In the genomic region with DNA sequence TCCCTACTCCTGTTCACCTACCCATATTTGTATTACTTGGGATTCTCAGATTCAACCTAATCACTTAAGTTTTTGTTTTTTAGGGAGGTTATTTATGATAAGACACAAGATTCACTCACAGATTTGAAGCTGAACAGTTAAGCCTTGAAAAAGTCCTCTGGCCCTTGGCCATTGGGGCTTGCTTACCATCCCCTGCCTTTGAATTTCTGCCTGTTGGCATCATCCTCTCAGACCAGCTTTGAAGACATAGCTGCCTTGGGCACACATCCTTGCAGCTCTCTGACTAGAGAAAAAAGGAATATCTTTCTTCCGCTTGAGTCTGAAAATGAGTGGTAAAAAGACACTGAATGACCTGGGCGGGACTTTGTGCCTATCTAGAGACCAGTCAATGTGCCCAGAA, we compare ENCODE assay signal across 18 cellular contexts. TPM values are rescaled to one million over a fixed set of nuclear protein-coding genes. Genes with fewer than 3 reads are reported as not detected.
DNase-seq lines count a peak whose midpoint lies in the region; ATAC-seq and TF ChIP-seq lines count a peak whose summit lies in the region.
"Had no signal": no experiment of that assay in that cellular context is flagged by ENCODE, and none has a peak within 500 bp of the region (broad histone marks: within the 10 kb centered on the region; RNA-seq: fewer than 3 reads in every experiment).

No MANE protein-coding gene starts in this region.

- TF ChIP-seq CTCF in natural killer cell (IDR thresholded peaks at IDR 0.05) = no peak

- H4K91ac ChIP-seq in mesenchymal stem cell (ENCODE audit: low read length) = no peak overlapping the region

- H3K27me3 ChIP-seq in GM23248 (replicated peaks; ENCODE audit: insufficient read depth) = no peaks in the 10 kb centered on the region
- no peaks in the 10 kb centered on the region for H3K27me3 ChIP-seq in MG63
- H3K27me3 ChIP-seq in mesenchymal stem cell (ENCODE audit: control insufficient read depth in 1 of 2, insufficient read depth in 1 of 2, low read length in 2 of 2) = no peaks in the 10 kb centered on the region

- H2BK15ac ChIP-seq in mesenchymal stem cell (ENCODE audit: low read depth, poor library complexity, severe bottlenecking) = no peak overlapping the region

- H3K36me3 ChIP-seq in GM23248 (ENCODE audit: low read depth) (no peaks in the 10 kb centered on the region), MG63 (no peaks in the 10 kb centered on the region), mesenchymal stem cell (ENCODE audit: control insufficient read depth in 1 of 2, insufficient read depth in 2 of 2, low read depth in 1 of 2, low read length in 2 of 2) (no peaks in the 10 kb centered on the region)

- peaks cover 0 to 4% of the 10 kb centered on the region in 2 donors for H3K4me1 Mint-ChIP-seq in natural killer cell

- DNase-seq in GM23248 (peak; percentile 16), MG63 (peak; percentile 68), amniotic epithelial cell (ENCODE audit: low read depth) (peak; percentile 36), mesenchymal stem cell (no peak), natural killer cell (no peak), amygdala (lab: John Stamatoyannopoulos, UW) (no peak)
- DNase-seq: C1 segment of cervical spinal cord; DMS79; NCI-H1105 treated with DMSO at 0.1 percent for 48 hours; NCI-H1694; NCI-H2081 treated with DMSO at 0.1 percent for 48 hours; NCI-H510A; NCI-H748 treated with DMSO at 0.1 percent for 48 hours; NK-92 treated with Interleukin-12 subunit alpha and Interleukin-12 subunit beta, amount 100 ng/mL, for 24 hours; SHP77; SK-N-SH had no signal

- ATAC-seq in natural killer cell (no peak), HG03175 (IDR thresholded peaks at IDR 0.05; ENCODE audit: unreplicated experiment) (no peak)
- ATAC-seq: A549 had no signal

- in situ Hi-C loops in GM23248 (cut with MboI) = no loop called here

- H2BK5ac ChIP-seq in mesenchymal stem cell (ENCODE audit: low read depth, low read length, poor library complexity, severe bottlenecking) = no peak overlapping the region

- H2BK12ac ChIP-seq in mesenchymal stem cell (ENCODE audit: low read length in 2 of 2) = peak overlapping the region in 1 of 2 experiments; percentile 52

- H3K4me2 ChIP-seq in GM23248 (ENCODE audit: unreplicated experiment) (no peak overlapping the region), mesenchymal stem cell (ENCODE audit: low read length, poor library complexity, severe bottlenecking) (no peak overlapping the region)

- WGBS in GM23248 (ENCODE audit: low coverage in 1 of 2, low lambda C conversion rate in 2 of 2, missing lambda C conversion rate in 2 of 2), 2 experiments = 97 to 100% methylated on average over 2 of the region's 2 CpGs
- WGBS in mesenchymal stem cell = 100% methylated on average over 2 of the region's 2 CpGs

- H2AFZ ChIP-seq in GM23248 (no peak overlapping the region), mesenchymal stem cell (ENCODE audit: low read depth, low read length) (no peak overlapping the region)

- H3K36me3 Mint-ChIP-seq in natural killer cell = no peaks in the 10 kb centered on the region

- no peaks in the 10 kb centered on the region for H3K79me1 ChIP-seq in mesenchymal stem cell (replicated peaks; ENCODE audit: low read length, poor library complexity, severe bottlenecking)

- H3K18ac ChIP-seq in mesenchymal stem cell (ENCODE audit: low read depth in 1 of 2, low read length in 2 of 2) = no peak overlapping the region

- no peak overlapping the region for H3K9ac ChIP-seq in GM23248
- peak overlapping the region; percentile 79 for H3K9ac ChIP-seq in mesenchymal stem cell (ENCODE audit: low read length)
- H3K9ac ChIP-seq: SK-N-SH had no signal

- H3K4ac ChIP-seq in mesenchymal stem cell (ENCODE audit: low read depth in 1 of 2, low read length in 2 of 2) = no peak overlapping the region

- H3K9me3 ChIP-seq in GM23248 (ENCODE audit: low read depth) (no peaks in the 10 kb centered on the region), MG63 (peaks cover 4% of the 10 kb centered on the region; the same call in 1 of the 2 replicates), mesenchymal stem cell (ENCODE audit: control insufficient read depth, low read length) (peaks cover 2% of the 10 kb centered on the region)
- H3K9me3 ChIP-seq: A549, SK-N-SH had no signal

- no peak overlapping the region for H3K14ac ChIP-seq in mesenchymal stem cell (ENCODE audit: low read length in 2 of 2)

- H2AK5ac ChIP-seq in mesenchymal stem cell (ENCODE audit: low read length, severe bottlenecking) = peak overlapping the region; percentile 99

- peaks cover 50% of the 10 kb centered on the region for H3K4me1 ChIP-seq in GM23248 (ENCODE audit: insufficient read depth)
- H3K4me1 ChIP-seq in mesenchymal stem cell (ENCODE audit: control insufficient read depth, insufficient read depth, low read depth, low read length) = peaks cover 10% of the 10 kb centered on the region

- intact Hi-C loops in natural killer cell (cut with micrococcal nuclease) = no loop called here

- H3K9me3 Mint-ChIP-seq in natural killer cell = no peaks in the 10 kb centered on the region

- H3K9me2 ChIP-seq in GM23248 (ENCODE audit: insufficient read depth) = no peaks in the 10 kb centered on the region
- H3K9me2 ChIP-seq: SK-N-SH had no signal

- H4K8ac ChIP-seq in mesenchymal stem cell (ENCODE audit: low read length) = no peak overlapping the region

- no peaks in the 10 kb centered on the region for H3K27me3 Mint-ChIP-seq in natural killer cell (ENCODE audit: low read depth in 2 of 2)

- no peaks in the 10 kb centered on the region for H3K79me2 ChIP-seq in GM23248 (ENCODE audit: insufficient read depth)

- H3K27ac ChIP-seq in GM23248 = no peak overlapping the region
- peak overlapping the region; percentile 99 for H3K27ac ChIP-seq in mesenchymal stem cell (ENCODE audit: low read length, poor library complexity, severe bottlenecking)

- H3K4me3 Mint-ChIP-seq in natural killer cell = no peak overlapping the region

- no peak overlapping the region for H3K27ac Mint-ChIP-seq in natural killer cell

- no peak overlapping the region for H3K4me3 ChIP-seq in GM23248
- no peak overlapping the region for H3K4me3 ChIP-seq in MG63
- no peak overlapping the region for H3K4me3 ChIP-seq in mesenchymal stem cell (ENCODE audit: insufficient read depth in 1 of 2, low read depth in 1 of 2, low read length in 2 of 2)
- H3K4me3 ChIP-seq: A549 had no signal

- H4K20me1 ChIP-seq in GM23248 (ENCODE audit: insufficient read depth) = no peaks in the 10 kb centered on the region

- H3F3A ChIP-seq in GM23248 (ENCODE audit: insufficient read depth) = no peaks in the 10 kb centered on the region

- no peak overlapping the region for H2BK120ac ChIP-seq in mesenchymal stem cell (ENCODE audit: low read depth, low read length)

- H3K23ac ChIP-seq in mesenchymal stem cell (ENCODE audit: low read length in 2 of 2) = no peak overlapping the region

RNA-seq across cellular contexts. Expression of a gene that starts 41.7 kb away (rescaled TPM):
- 41.4 and 49.6 TPM in 2 replicates for total RNA-seq in GM23248 (2014; rRNA removed; shearing (Covaris generic))
- 18.1 and 19.3 TPM in 2 replicates for polyA plus RNA-seq in GM23248 (2016; fragmentation: Nextera tagmentation; extraction: Ambion mirVana)
- 63.0 and 119 TPM in 2 replicates for total RNA-seq in MG63 (2014; rRNA removed; shearing (Covaris generic); ENCODE audit: low replicate concordance)
- polyA plus RNA-seq in mesenchymal stem cell (2013, experiment 1 of 2) = 10.1 TPM
- polyA plus RNA-seq in mesenchymal stem cell (2013, experiment 2 of 2) = 8.5 TPM
- total RNA-seq in natural killer cell = 10 to 100 TPM; 11.1 to 12.4 (median 11.8) TPM

Comparison
In these comparisons a context has a peak if more than half of its experiments do, and no peak if none do; other contexts are left out.
1. DNase-seq: peak in GM23248 (single experiment), MG63 (single experiment) and amniotic epithelial cell (single experiment); none in mesenchymal stem cell (single experiment), natural killer cell (single experiment) and amygdala (0 of 56).